In genomic region chr16:53511403-53512280, GRCh38 we compare ENCODE assay signal across 11 cellular contexts. TPM values are rescaled to one million over a fixed set of nuclear protein-coding genes. Genes with fewer than 3 reads are reported as not detected.
DNase-seq lines count a peak whose midpoint lies in the region; ATAC-seq and TF ChIP-seq lines count a peak whose summit lies in the region.
"Had no signal": no experiment of that assay in that cellular context is flagged by ENCODE, and none has a peak within 500 bp of the region (broad histone marks: within the 10 kb centered on the region; RNA-seq: fewer than 3 reads in every experiment).

No MANE protein-coding gene starts in this region.

- H4K20me1 ChIP-seq in neural progenitor cell (ENCODE audit: low read depth) = no peaks in the 10 kb centered on the region

- H3K27me3 ChIP-seq in endodermal cell (ENCODE audit: control insufficient read depth, insufficient read depth, low read length, poor library complexity, severe bottlenecking) = no peaks in the 10 kb centered on the region
- no peaks in the 10 kb centered on the region for H3K27me3 ChIP-seq in neural progenitor cell

- ATAC-seq in GM19328 (IDR thresholded peaks at IDR 0.05; ENCODE audit: unreplicated experiment) (no peak), HG02642 (IDR thresholded peaks at IDR 0.05; ENCODE audit: poor library complexity, unreplicated experiment) (no peak)

- H3K9me3 Mint-ChIP-seq in endodermal cell (peaks cover 39% of the 10 kb centered on the region), neural progenitor cell (peaks cover 12% of the 10 kb centered on the region)

- H3K4me2 ChIP-seq in neural progenitor cell = no peak overlapping the region
- H3K4me2 ChIP-seq: KMS-11 had no signal

- H3K36me3 Mint-ChIP-seq in endodermal cell (ENCODE audit: low read depth) = peaks cover 7% of the 10 kb centered on the region
- no peaks in the 10 kb centered on the region for H3K36me3 Mint-ChIP-seq in neural progenitor cell

- peaks cover 22% of the 10 kb centered on the region for H3K4me1 Mint-ChIP-seq in endodermal cell
- H3K4me1 Mint-ChIP-seq in neural progenitor cell = peaks cover 14% of the 10 kb centered on the region

- H3K4me3 ChIP-seq in endodermal cell (ENCODE audit: low read length) = peak overlapping the region; percentile 12
- H3K4me3 ChIP-seq in neural progenitor cell = no peak overlapping the region

- TF ChIP-seq CTCF in endodermal cell (conservative IDR thresholded peaks at IDR 0.05) (no peak), neural progenitor cell (IDR thresholded peaks at IDR 0.05) (no peak)

- H3K4me1 ChIP-seq in endodermal cell (ENCODE audit: control insufficient read depth, insufficient read depth, low read length) = peaks cover 5% of the 10 kb centered on the region
- no peaks in the 10 kb centered on the region for H3K4me1 ChIP-seq in neural progenitor cell

- 89 to 92% methylated on average over 4 to 12 of the region's 12 CpGs for WGBS in endodermal cell (ENCODE audit: insufficient coverage in 1 of 2, insufficient read length in 1 of 2), 2 experiments

- H3K4me3 Mint-ChIP-seq in endodermal cell = no peak overlapping the region
- H3K4me3 Mint-ChIP-seq in neural progenitor cell = no peak overlapping the region

- H3K27me3 Mint-ChIP-seq in endodermal cell (ENCODE audit: insufficient read depth) = peaks cover 4% of the 10 kb centered on the region
- peaks cover 8% of the 10 kb centered on the region for H3K27me3 Mint-ChIP-seq in neural progenitor cell (ENCODE audit: insufficient read depth, low read depth)

- H3K9me3 ChIP-seq in endodermal cell (ENCODE audit: control insufficient read depth, low read length) = peaks cover 20% of the 10 kb centered on the region
- H3K9me3 ChIP-seq in neural progenitor cell (ENCODE audit: low read depth) = no peaks in the 10 kb centered on the region

- no peaks in the 10 kb centered on the region for H3F3A ChIP-seq in neural progenitor cell (ENCODE audit: low read depth)

- H3K27ac Mint-ChIP-seq in endodermal cell (peak overlapping the region; percentile 89), neural progenitor cell (peak overlapping the region; percentile 33)

- DNase-seq in DMS153 (lab: John Stamatoyannopoulos, UW) (peak; percentile 61), LoVo (ENCODE audit: low spot score) (peak; percentile 54), endodermal cell (peak; percentile 74), neural progenitor cell (ENCODE audit: low spot score) (no peak)
- DNase-seq in activated CD4-positive, alpha-beta T cell treated with anti-CD3 and anti-CD28 coated beads for 48 hours = no peak
- DNase-seq: central memory CD4-positive, alpha-beta T cell; NCI-H2171 treated with DMSO at 0.1 percent for 48 hours had no signal

- H3K36me3 ChIP-seq in endodermal cell (ENCODE audit: control insufficient read depth, insufficient read depth, low read length) = no peaks in the 10 kb centered on the region
- H3K36me3 ChIP-seq in neural progenitor cell = no peaks in the 10 kb centered on the region

- no peak overlapping the region for H3K9ac ChIP-seq in endodermal cell (ENCODE audit: extremely low read depth, low read length, poor library complexity, severe bottlenecking)
- H3K9ac ChIP-seq in neural progenitor cell = no peak overlapping the region
- H3K9ac ChIP-seq: KMS-11 had no signal

- H3K27ac ChIP-seq in endodermal cell (ENCODE audit: low read depth, low read length) (no peak overlapping the region), neural progenitor cell (no peak overlapping the region)
- H3K27ac ChIP-seq: KMS-11, RWPE1 had no signal

- H3K79me2 ChIP-seq in neural progenitor cell (ENCODE audit: low read depth) = no peaks in the 10 kb centered on the region

- no peak overlapping the region for H2AFZ ChIP-seq in neural progenitor cell (replicated peaks)

RNA-seq across cellular contexts. Expression of gene AKTIP, which starts 8.6 kb away (rescaled TPM):
- total RNA-seq in endodermal cell (10 to 100 TPM; 18.3 to 21.3 TPM), neural progenitor cell (ENCODE audit: low replicate concordance) (21.4 and 24.0 TPM in 2 replicates)
- polyA plus RNA-seq in endodermal cell (2013, experiment 1 of 2) = 31.1 TPM
- 24.3 TPM for polyA plus RNA-seq in endodermal cell (2013, experiment 2 of 2)

Comparison
In these comparisons a context has a peak if more than half of its experiments do, and no peak if none do; other contexts are left out.
1. DNase-seq: peak in DMS153 (single experiment), LoVo (single experiment) and endodermal cell (single experiment); none in neural progenitor cell (single experiment) and activated CD4-positive, alpha-beta T cell treated with anti-CD3 and anti-CD28 coated beads for 48 hours (single experiment).